ENCODE assay signal across 20 cellular contexts in genomic region chr10:72557362-72557761, GRCh38.
A peak's percentile ranks its signal among the peaks of the same experiment; 100 is the strongest.
DNase-seq lines count a peak whose midpoint lies in the region; ATAC-seq and TF ChIP-seq lines count a peak whose summit lies in the region.
"Had no signal": no experiment of that assay in that cellular context is flagged by ENCODE, and none has a peak within 500 bp of the region (broad histone marks: within the 10 kb centered on the region; RNA-seq: fewer than 3 reads in every experiment).

No MANE protein-coding gene starts in this region.

- in situ Hi-C loops in brain microvascular endothelial cell (cut with HindIII; ENCODE audit: low pct_ligation_motif_present, low sequenced_read_pairs) (no loop called here), KBM-7 (cut with MboI; ENCODE audit: low pct_unique_long_range_greater_than_20kb, low sequenced_read_pairs) (no loop called here)

- no peaks in the 10 kb centered on the region for H3K27me3 ChIP-seq in brain microvascular endothelial cell (replicated peaks)

- peak overlapping the region; percentile 25 for H3K27ac ChIP-seq in brain microvascular endothelial cell
- H3K27ac ChIP-seq: 22Rv1 had no signal

- no peak overlapping the region for H3K4me3 ChIP-seq in brain microvascular endothelial cell (ENCODE audit: low read depth, low read length)

- TF ChIP-seq CTCF in brain microvascular endothelial cell (IDR thresholded peaks at IDR 0.05; ENCODE audit: low read depth, low read length, missing control alignments): no peak

- peak; percentile 15 for DNase-seq in A172 (ENCODE audit: low spot score)
- DNase-seq in GM04503 (ENCODE audit: low read depth): peak; percentile 27
- DNase-seq in brain microvascular endothelial cell: peak; percentile 3
- peak; percentile 7 for DNase-seq in foreskin melanocyte
- no peak for DNase-seq in KBM-7
- no peak for DNase-seq in middle frontal gyrus (ENCODE audit: extremely low spot score, low spot score)
- no peak for DNase-seq in DMS 273 treated with DMSO at 0.1 percent for 48 hours (lab: John Stamatoyannopoulos, UW)
- DNase-seq: activated CD4-positive, alpha-beta memory T cell treated with anti-CD3 and anti-CD28 coated beads, Interleukin-2, amount 10 ng/mL, durations not matched to agents 7 days and 5 days; amygdala; CD4-positive, alpha-beta memory T cell; DMS53; effector CD4-positive, alpha-beta T cell; H9; NCI-H1092 treated with DMSO at 0.1 percent for 48 hours; NCI-H510A; right cardiac atrium; stimulated activated CD8-positive, alpha-beta memory T cell treated with anti-CD3 and anti-CD28 coated beads, Interleukin-4, amount 100 ng/mL, for 48 hours had no signal

- no peak for ATAC-seq in GM19324 (IDR thresholded peaks at IDR 0.05; ENCODE audit: low FRiP score, unreplicated experiment)
- ATAC-seq: right cardiac atrium, WTC11 had no signal

- H3K36me3 ChIP-seq in brain microvascular endothelial cell (replicated peaks): no peaks in the 10 kb centered on the region

Comparison
In these comparisons a context has a peak if more than half of its experiments do, and no peak if none do; other contexts are left out.
1. DNase-seq: peak in A172 (single experiment), GM04503 (single experiment), brain microvascular endothelial cell (single experiment) and foreskin melanocyte (single experiment); none in KBM-7 (single experiment), middle frontal gyrus (single experiment) and DMS 273 treated with DMSO at 0.1 percent for 48 hours (single experiment).